ENCODE assay signal across 13 cellular contexts in genomic region chr19:50427318-50427925, GRCh38. TPM values are rescaled to one million over a fixed set of nuclear protein-coding genes. Genes with fewer than 3 reads are reported as not detected.
DNase-seq lines count a peak whose midpoint lies in the region; TF ChIP-seq lines count a peak whose summit lies in the region.
"Had no signal": no experiment of that assay in that cellular context is flagged by ENCODE, and none has a peak within 500 bp of the region (broad histone marks: within the 10 kb centered on the region; RNA-seq: fewer than 3 reads in every experiment).

No MANE protein-coding gene starts in this region.

- H3K9me3 Mint-ChIP-seq in endodermal cell (no peaks in the 10 kb centered on the region), Calu3 (ENCODE audit: low read depth, unreplicated experiment) (no peaks in the 10 kb centered on the region)
- H3K9me3 Mint-ChIP-seq: natural killer cell treated with Interleukin-12 subunit alpha and Interleukin-12 subunit beta and Interleukin-15 and Interleukin-18, amount 100 ng/mL, for 72 hours had no signal

- H3K4me1 Mint-ChIP-seq in endodermal cell (peaks cover 8% of the 10 kb centered on the region), Calu3 (ENCODE audit: low read depth, unreplicated experiment) (no peaks in the 10 kb centered on the region)

- WGBS in endodermal cell (ENCODE audit: insufficient coverage in 1 of 2, insufficient read length in 1 of 2), 2 experiments = 90 to 93% methylated on average over 14 to 24 of the region's 26 CpGs

- H2AFZ ChIP-seq in Karpas-422 (ENCODE audit: low read length) (no peak overlapping the region), osteoblast (ENCODE audit: low read length) (peak overlapping the region; percentile 77)

- DNase-seq in AG04450 (ENCODE audit: low read depth, low spot score) (no peak), Karpas-422 (peak; percentile 39), endodermal cell (no peak), osteoblast (ENCODE audit: insufficient read length, low spot score, missing footprints) (peak; percentile 58), NCI-H2081 (lab: John Stamatoyannopoulos, UW) (no peak), NCI-H2171 treated with DMSO at 0.1 percent for 48 hours (lab: John Stamatoyannopoulos, UW) (no peak), Calu3 (no peak), NCI-H1092 (lab: John Stamatoyannopoulos, UW) (no peak)
- DNase-seq: cerebellar nuclear complex; NCI-H1436 treated with DMSO at 0.1 percent for 48 hours; stimulated activated CD4-positive, alpha-beta T cell treated with anti-CD3 and anti-CD28 coated beads, Interleukin-2, amount 100 ng/mL, for 48 hours had no signal

- H3K27ac Mint-ChIP-seq in endodermal cell = no peak overlapping the region
- H3K27ac Mint-ChIP-seq in Calu3 (ENCODE audit: unreplicated experiment) = no peak overlapping the region
- H3K27ac Mint-ChIP-seq: natural killer cell treated with Interleukin-12 subunit alpha and Interleukin-12 subunit beta and Interleukin-15 and Interleukin-18, amount 100 ng/mL, for 72 hours had no signal

- CTCF ChIA-PET in AG04450 (lab: Charles Lee) = no interaction called here
- CTCF ChIA-PET in Calu3 (lab: Charles Lee) = interaction anchor here (0.7 kb wide), 2 partner anchors 10 to 126 kb away, joined by 4 to 5 read pairs; no protein-coding TSS in a partner anchor

- intact Hi-C loops in Calu3 (cut with micrococcal nuclease; ENCODE audit: unreplicated experiment) = no loop called here

- H3K4me3 Mint-ChIP-seq in endodermal cell = peak overlapping the region; percentile 44
- H3K4me3 Mint-ChIP-seq in Calu3 (ENCODE audit: low read depth, unreplicated experiment) = no peak overlapping the region
- H3K4me3 Mint-ChIP-seq: natural killer cell treated with Interleukin-12 subunit alpha and Interleukin-12 subunit beta and Interleukin-15 and Interleukin-18, amount 100 ng/mL, for 72 hours had no signal

- H4K20me1 ChIP-seq in Karpas-422 (ENCODE audit: insufficient read depth, low read depth, low read length) = peaks cover 12% of the 10 kb centered on the region; the same call in 1 of the 2 replicates
- no peaks in the 10 kb centered on the region for H4K20me1 ChIP-seq in osteoblast (ENCODE audit: insufficient read depth, low read length)

- peaks cover 34% of the 10 kb centered on the region for H3K27me3 Mint-ChIP-seq in endodermal cell (ENCODE audit: insufficient read depth)
- H3K27me3 Mint-ChIP-seq in Calu3 (ENCODE audit: unreplicated experiment) = peaks cover 34% of the 10 kb centered on the region

- H3K36me3 Mint-ChIP-seq in endodermal cell (ENCODE audit: low read depth) = no peaks in the 10 kb centered on the region
- peaks cover 17% of the 10 kb centered on the region for H3K36me3 Mint-ChIP-seq in Calu3 (ENCODE audit: insufficient read depth, unreplicated experiment)
- H3K36me3 Mint-ChIP-seq: natural killer cell treated with Interleukin-12 subunit alpha and Interleukin-12 subunit beta and Interleukin-15 and Interleukin-18, amount 100 ng/mL, for 72 hours had no signal

- no peaks in the 10 kb centered on the region for H3K9me2 ChIP-seq in Karpas-422 (replicated peaks; ENCODE audit: insufficient read depth, low read length)

- H3K36me3 ChIP-seq in Karpas-422 (ENCODE audit: insufficient read depth, low read length) = peaks cover 35% of the 10 kb centered on the region
- no peaks in the 10 kb centered on the region for H3K36me3 ChIP-seq in endodermal cell (ENCODE audit: control insufficient read depth, insufficient read depth, low read length)
- H3K36me3 ChIP-seq in osteoblast (ENCODE audit: insufficient read depth, low read length) = no peaks in the 10 kb centered on the region
- H3K36me3 ChIP-seq: tibial artery had no signal

- H3K4me3 ChIP-seq in AG04450 (ENCODE audit: low read depth, low read length) = peak overlapping the region; percentile 46; the same call in 1 of the 2 replicates
- no peak overlapping the region for H3K4me3 ChIP-seq in Karpas-422 (ENCODE audit: low read length)
- no peak overlapping the region for H3K4me3 ChIP-seq in endodermal cell (ENCODE audit: low read length)
- peak overlapping the region; percentile 45 for H3K4me3 ChIP-seq in osteoblast (ENCODE audit: insufficient read depth, low read length)

- H3K4me2 ChIP-seq in Karpas-422 (ENCODE audit: low read depth, low read length, poor library complexity, severe bottlenecking) = no peak overlapping the region
- H3K4me2 ChIP-seq in osteoblast (ENCODE audit: insufficient read depth, low read length) = peak overlapping the region; percentile 67

- H3K79me2 ChIP-seq in Karpas-422 (ENCODE audit: low read length) (no peaks in the 10 kb centered on the region), osteoblast (ENCODE audit: insufficient read depth, low read length) (no peaks in the 10 kb centered on the region)

- H3K9ac ChIP-seq in Karpas-422 (ENCODE audit: low read length) (no peak overlapping the region), endodermal cell (ENCODE audit: extremely low read depth, low read length, poor library complexity, severe bottlenecking) (no peak overlapping the region)

- H3K27me3 ChIP-seq in AG04450 (ENCODE audit: control insufficient read depth, insufficient read depth, low read length) = peaks cover 36% of the 10 kb centered on the region
- H3K27me3 ChIP-seq in Karpas-422 (ENCODE audit: low read length) = no peaks in the 10 kb centered on the region
- H3K27me3 ChIP-seq in endodermal cell (ENCODE audit: control insufficient read depth, insufficient read depth, low read length, poor library complexity, severe bottlenecking) = no peaks in the 10 kb centered on the region
- H3K27me3 ChIP-seq in osteoblast (ENCODE audit: insufficient read depth, low read length) = peaks cover 14% of the 10 kb centered on the region

- TF ChIP-seq CTCF in AG04450 (IDR thresholded peaks at IDR 0.05; ENCODE audit: low read depth, low read length) = no peak
- no peak for TF ChIP-seq CTCF in endodermal cell (conservative IDR thresholded peaks at IDR 0.05)
- TF ChIP-seq CTCF in osteoblast (IDR thresholded peaks at IDR 0.05; ENCODE audit: extremely low read depth, low read depth, low read length) = no peak
- TF ChIP-seq CTCF in Calu3 (IDR thresholded peaks at IDR 0.05; ENCODE audit: unreplicated experiment) = no peak

- H3K27ac ChIP-seq in AG04450 (ENCODE audit: low read depth, low read length) (no peak overlapping the region), Karpas-422 (ENCODE audit: low read length) (no peak overlapping the region), endodermal cell (ENCODE audit: low read depth, low read length) (no peak overlapping the region), osteoblast (ENCODE audit: low read depth, low read length) (no peak overlapping the region)
- H3K27ac ChIP-seq: tibial artery had no signal

- no peaks in the 10 kb centered on the region; the same call in 1 of the 2 replicates for H3K9me3 ChIP-seq in AG04450 (ENCODE audit: control insufficient read depth, insufficient read depth, low read length)
- no peaks in the 10 kb centered on the region for H3K9me3 ChIP-seq in Karpas-422 (ENCODE audit: low read length)
- no peaks in the 10 kb centered on the region for H3K9me3 ChIP-seq in endodermal cell (ENCODE audit: control insufficient read depth, low read length)
- H3K9me3 ChIP-seq in osteoblast (ENCODE audit: low read depth, low read length) = no peaks in the 10 kb centered on the region
- H3K9me3 ChIP-seq: tibial artery had no signal

- no TSS peak for BruUV-seq in Calu3 (replicated peaks; lab: Mats Ljungman, UMichigan)

- POLR2A ChIA-PET in AG04450 (lab: Yijun Ruan, JAX) = interaction anchor here (0.7 kb wide), 1 partner anchor 695 kb away, joined by 6 read pairs; no protein-coding TSS in a partner anchor

- H3K4me1 ChIP-seq in Karpas-422 (ENCODE audit: low read length) = peaks cover 49% of the 10 kb centered on the region
- H3K4me1 ChIP-seq in endodermal cell (ENCODE audit: control insufficient read depth, insufficient read depth, low read length) = no peaks in the 10 kb centered on the region
- peaks cover 5% of the 10 kb centered on the region for H3K4me1 ChIP-seq in osteoblast (ENCODE audit: insufficient read depth, low read length)

RNA-seq across cellular contexts. Expression of gene MYBPC2, which starts 5.3 kb away (rescaled TPM):
- not detected in 2 replicates for polyA plus RNA-seq in AG04450 (2011; rRNA removed)
- polyA minus RNA-seq in AG04450 (2011; rRNA and poly(A)+ RNA removed) = not detected in 2 replicates
- total RNA-seq in Karpas-422 (2014; rRNA removed; shearing (Covaris generic); ENCODE audit: low replicate concordance) = 23.4 and 48.3 TPM in 2 replicates
- total RNA-seq in endodermal cell (1 to 10 TPM; 1.9 to 2.3 TPM), osteoblast (not detected in 2 replicates), Calu3 (2022) (not detected in 2 replicates)
- polyA plus RNA-seq in endodermal cell (2013, experiment 1 of 2) = 0.71 TPM
- 0.62 TPM for polyA plus RNA-seq in endodermal cell (2013, experiment 2 of 2)

RNA-seq across cellular contexts. Expression of gene SPIB, which starts 8.7 kb away (rescaled TPM):
- polyA plus RNA-seq in AG04450 (2011; rRNA removed) = not detected in 2 replicates
- polyA minus RNA-seq in AG04450 (2011; rRNA and poly(A)+ RNA removed) = not detected in 2 replicates
- total RNA-seq in Karpas-422 (2014; rRNA removed; shearing (Covaris generic); ENCODE audit: low replicate concordance) = 221 and 239 TPM in 2 replicates
- total RNA-seq in endodermal cell (1 to 10 TPM in 1 of 2 donors, under 1 TPM in 1; 0.11 to 2.6 TPM), osteoblast (0.36 TPM in 1 of 2 replicates, not detected in the other), Calu3 (2022) (1.2 and 1.3 TPM in 2 replicates)
- 0.68 TPM for polyA plus RNA-seq in endodermal cell (2013, experiment 1 of 2)
- polyA plus RNA-seq in endodermal cell (2013, experiment 2 of 2) = 0.41 TPM

RNA-seq across cellular contexts. Expression of gene POLD1, which starts 43.3 kb away (rescaled TPM):
- 5.1 and 6.2 TPM in 2 replicates for polyA plus RNA-seq in AG04450 (2011; rRNA removed)
- 9.1 and 14.7 TPM in 2 replicates for polyA minus RNA-seq in AG04450 (2011; rRNA and poly(A)+ RNA removed)
- 53.4 and 98.8 TPM in 2 replicates for total RNA-seq in Karpas-422 (2014; rRNA removed; shearing (Covaris generic); ENCODE audit: low replicate concordance)
- total RNA-seq in endodermal cell (100 to 1,000 TPM; 106 to 127 TPM), osteoblast (14.7 and 15.6 TPM in 2 replicates), Calu3 (2022) (67.1 and 81.9 TPM in 2 replicates)
- 68.6 TPM for polyA plus RNA-seq in endodermal cell (2013, experiment 1 of 2)
- 68.1 TPM for polyA plus RNA-seq in endodermal cell (2013, experiment 2 of 2)

RNA-seq across cellular contexts. Expression of gene EMC10, which starts 48.9 kb away (rescaled TPM):
- 45.4 and 57.2 TPM in 2 replicates for polyA plus RNA-seq in AG04450 (2011; rRNA removed)
- 7.7 and 11.6 TPM in 2 replicates for polyA minus RNA-seq in AG04450 (2011; rRNA and poly(A)+ RNA removed)
- 63.7 and 93.4 TPM in 2 replicates for total RNA-seq in Karpas-422 (2014; rRNA removed; shearing (Covaris generic); ENCODE audit: low replicate concordance)
- total RNA-seq in endodermal cell (100 to 1,000 TPM; 119 to 123 TPM), osteoblast (47.1 and 56.5 TPM in 2 replicates), Calu3 (2022) (200 and 214 TPM in 2 replicates)
- 88.6 TPM for polyA plus RNA-seq in endodermal cell (2013, experiment 1 of 2)
- 88.0 TPM for polyA plus RNA-seq in endodermal cell (2013, experiment 2 of 2)

RNA-seq across cellular contexts. Expression of gene GARIN5A, which starts 49.2 kb away (rescaled TPM):
- polyA plus RNA-seq in AG04450 (2011; rRNA removed) = 0.32 and 0.48 TPM in 2 replicates
- 0.35 TPM in 1 of 2 replicates, not detected in the other for polyA minus RNA-seq in AG04450 (2011; rRNA and poly(A)+ RNA removed)
- total RNA-seq in Karpas-422 (2014; rRNA removed; shearing (Covaris generic); ENCODE audit: low replicate concordance) = 1.2 TPM in 1 of 2 replicates, not detected in the other
- total RNA-seq in endodermal cell = 1 to 10 TPM; 8.3 to 9.5 TPM
- polyA plus RNA-seq in endodermal cell (2013, experiment 1 of 2) = 1.7 TPM
- polyA plus RNA-seq in endodermal cell (2013, experiment 2 of 2) = 2.4 TPM
- total RNA-seq in osteoblast = 0.29 and 0.36 TPM in 2 replicates
- 6.0 and 7.8 TPM in 2 replicates for total RNA-seq in Calu3 (2022)

Comparison
In these comparisons a context has a peak if more than half of its experiments do, and no peak if none do; other contexts are left out.
1. DNase-seq: peak in Karpas-422 (single experiment) and osteoblast (single experiment); none in AG04450 (single experiment), endodermal cell (single experiment), NCI-H2081 (0 of 2), NCI-H2171 treated with DMSO at 0.1 percent for 48 hours (single experiment), Calu3 (single experiment) and NCI-H1092 (single experiment).
2. H3K4me3 ChIP-seq: peak in AG04450 (single experiment) and osteoblast (single experiment); none in Karpas-422 (single experiment) and endodermal cell (single experiment).
3. RNA of gene SPIB, which starts 8.7 kb away (total RNA-seq): 221 to 239 TPM in Karpas-422; 0.11 to 2.6 TPM in endodermal cell, 1.2 to 1.3 TPM in Calu3 and 0.36 TPM in osteoblast; every median in the first group is over 10 times any median in the second.